ENCODE assay signal across 17 cellular contexts in genomic region chr5:68299105-68299504, GRCh38.
A peak's percentile ranks its signal among the peaks of the same experiment; 100 is the strongest.
DNase-seq lines count a peak whose midpoint lies in the region; ATAC-seq, FAIRE-seq and TF ChIP-seq lines count a peak whose summit lies in the region.
"Had no signal": no experiment of that assay in that cellular context is flagged by ENCODE, and none has a peak within 500 bp of the region (broad histone marks: within the 10 kb centered on the region; RNA-seq: fewer than 3 reads in every experiment).

No MANE protein-coding gene starts in this region.

- no peak overlapping the region for H3K4me3 Mint-ChIP-seq in osteocyte (ENCODE audit: unreplicated experiment)

- H3K4me1 Mint-ChIP-seq in osteocyte (ENCODE audit: unreplicated experiment), result peaks cover 29% of the 10 kb centered on the region

- H3K9ac ChIP-seq in HepG2 (ENCODE audit: insufficient read depth, low read depth, low read length), result no peak overlapping the region

- H3K27me3 ChIP-seq in HepG2 (ENCODE audit: control insufficient read depth in 1 of 2, insufficient read depth in 2 of 2, low read length in 2 of 2), result no peaks in the 10 kb centered on the region
- H3K27me3 ChIP-seq in right lobe of liver, result no peaks in the 10 kb centered on the region
- H3K27me3 ChIP-seq in dorsolateral prefrontal cortex, result no peaks in the 10 kb centered on the region
- H3K27me3 ChIP-seq: SJCRH30 had no signal

- no peak for FAIRE-seq in HepG2 (lab: Jason Lieb, UNC)

- H3K4me3 ChIP-seq in HepG2 (replicated peaks in 1 of 3; ENCODE audit: insufficient read depth in 1 of 3, low read depth in 2 of 3, low read length in 3 of 3) (no peak overlapping the region), right lobe of liver (no peak overlapping the region), dorsolateral prefrontal cortex (peak overlapping the region in 13 of 59 donors; percentile 6 to 79 (median 60))
- H3K4me3 ChIP-seq: HAP-1, PC-9, SJCRH30 had no signal

- no peaks in the 10 kb centered on the region for H3K9me3 Mint-ChIP-seq in osteocyte (ENCODE audit: unreplicated experiment)

- DNase-seq in HepG2 (ENCODE audit: low spot score) (no peak), right lobe of liver (no peak), dorsolateral prefrontal cortex (no peak), osteocyte (ENCODE audit: extremely low spot score, unreplicated experiment) (no peak), NCI-H187 treated with DMSO at 0.1 percent for 48 hours (lab: John Stamatoyannopoulos, UW) (no peak), NCI-H2081 treated with DMSO at 0.1 percent for 48 hours (lab: John Stamatoyannopoulos, UW) (no peak)
- DNase-seq: ACHN, DMS53, KBM-7, NCI-H1436, NCI-H2029 treated with DMSO at 0.1 percent for 48 hours, NCI-H510A, NCI-H82, PC-9, SJCRH30 had no signal

- H2AFZ ChIP-seq in HepG2 (ENCODE audit: low read length), result no peak overlapping the region
- H2AFZ ChIP-seq: PC-9 had no signal

- H3K27ac Mint-ChIP-seq in osteocyte (ENCODE audit: unreplicated experiment), result peak overlapping the region; percentile 66

- no peak for TF ChIP-seq RAD21 in HepG2 (CRISPR knock-in tag; IDR thresholded peaks at IDR 0.05)

- H3K27ac ChIP-seq in HepG2 (ENCODE audit: extremely low read length, insufficient read depth, low read length) (no peak overlapping the region), right lobe of liver (no peak overlapping the region), dorsolateral prefrontal cortex (peak overlapping the region in 33 of 59 donors; percentile 3 to 98 (median 46))
- H3K27ac ChIP-seq: PC-9, SJCRH30 had no signal

- 95% methylated on average over 4 of the region's 4 CpGs for WGBS in HepG2 (ENCODE audit: low lambda C conversion rate)
- WGBS in right lobe of liver (ENCODE audit: insufficient coverage, low coverage, low lambda C conversion rate, missing lambda C conversion rate), result 68% methylated on average over 4 of the region's 4 CpGs

- TF ChIP-seq POLR2A in HepG2 (IDR thresholded peaks at IDR 0.05; ENCODE audit: insufficient read depth in 1 of 2, low read depth in 2 of 2, low read length in 2 of 2), result no peak
- no peak for TF ChIP-seq POLR2A in right lobe of liver (IDR thresholded peaks at IDR 0.05)

- intact Hi-C loops in HepG2 (cut with micrococcal nuclease; ENCODE audit: unreplicated experiment), result no loop called here
- intact Hi-C loops in right lobe of liver (cut with DNase I), result no loop called here
- intact Hi-C loops in dorsolateral prefrontal cortex (cut with DNase I), result no loop called here

- TF ChIP-seq CTCF in HepG2 (CRISPR knock-in tag; IDR thresholded peaks at IDR 0.05) (no peak), right lobe of liver (IDR thresholded peaks at IDR 0.05) (no peak), dorsolateral prefrontal cortex (IDR thresholded peaks at IDR 0.05 in 54 of 56, conservative IDR thresholded peaks at IDR 0.05 in 2 of 56; ENCODE audit: low read depth in 1 of 56, partially characterized antibody in 56 of 56) (no peak), osteocyte (IDR thresholded peaks at IDR 0.05) (no peak)

- H3K36me3 ChIP-seq in HepG2 (replicated peaks in 1 of 2; ENCODE audit: control insufficient read depth in 1 of 2, insufficient read depth in 2 of 2, low read length in 2 of 2), result peaks cover 21 to 48% of the 10 kb centered on the region in 2 experiments
- peaks cover 0 to 63% (median 39%) of the 10 kb centered on the region in 4 donors for H3K36me3 ChIP-seq in right lobe of liver

- POLR2A ChIA-PET in HepG2 (lab: Yijun Ruan, JAX), result no interaction called here

- no peaks in the 10 kb centered on the region for H3K79me2 ChIP-seq in HepG2 (ENCODE audit: insufficient read depth, low read length)

- H3K9me3 ChIP-seq in HepG2 (ENCODE audit: low read length), result no peaks in the 10 kb centered on the region
- no peaks in the 10 kb centered on the region for H3K9me3 ChIP-seq in right lobe of liver
- H3K9me3 ChIP-seq: HAP-1, SJCRH30 had no signal

- no peak for TF ChIP-seq EP300 in HepG2 (IDR thresholded peaks at IDR 0.05; ENCODE audit: low read depth in 2 of 2, low read length in 2 of 2)
- TF ChIP-seq EP300 in HepG2 (CRISPR knock-in tag; IDR thresholded peaks at IDR 0.05; ENCODE audit: borderline replicate concordance), result no peak

- H3K4me2 ChIP-seq in HepG2 (ENCODE audit: low read depth, low read length), result no peak overlapping the region
- H3K4me2 ChIP-seq: PC-9 had no signal

- H3K36me3 Mint-ChIP-seq in osteocyte (ENCODE audit: unreplicated experiment), result peaks cover 42% of the 10 kb centered on the region

- no peaks in the 10 kb centered on the region for H3K27me3 Mint-ChIP-seq in osteocyte (ENCODE audit: unreplicated experiment)

- no peaks in the 10 kb centered on the region for H3K4me1 ChIP-seq in HepG2 (ENCODE audit: insufficient read depth, low read length)
- no peaks in the 10 kb centered on the region for H3K4me1 ChIP-seq in right lobe of liver
- H3K4me1 ChIP-seq: HAP-1, SJCRH30 had no signal

- ATAC-seq in HepG2 (no peak), right lobe of liver (no peak), GM18502 (IDR thresholded peaks at IDR 0.05; ENCODE audit: poor library complexity, unreplicated experiment) (no peak)

- in situ Hi-C loops in HepG2 (cut with HindIII; ENCODE audit: extremely low pct_ligation_motif_present, low pct_unique_long_range_greater_than_20kb), result no loop called here

- CTCF ChIA-PET in HepG2 (lab: Yijun Ruan, JAX; ENCODE audit: low intra/inter-chr PET ratio, low total read pairs), result no interaction called here

- no TSS peak for BruUV-seq in HepG2 (replicated peaks; lab: Mats Ljungman, UMichigan)

- H4K20me1 ChIP-seq in HepG2 (ENCODE audit: insufficient read depth, low read length), result no peaks in the 10 kb centered on the region

TF ChIP-seq in HepG2, 621 proteins besides CTCF, POLR2A, EP300 and RAD21:
- TF ChIP-seq ELK4 (CRISPR knock-in tag; IDR thresholded peaks at IDR 0.05; ENCODE audit: borderline replicate concordance) (no peak), RBM22 (optimal IDR thresholded peaks at IDR 0.05; ENCODE audit: low read length) (peak; percentile 68)

Comparison
In these comparisons a context has a peak if more than half of its experiments do, and no peak if none do; other contexts are left out.
1. H3K27ac ChIP-seq: peak in dorsolateral prefrontal cortex (33 of 59); none in HepG2 (single experiment) and right lobe of liver (0 of 3).